Comparison of ENCODE assay signal across 18 cellular contexts in genomic region chr1:31570906-31571305, GRCh38. TPM values are rescaled to one million over a fixed set of nuclear protein-coding genes. Genes with fewer than 3 reads are reported as not detected.
"Had no signal": no experiment of that assay in that cellular context is flagged by ENCODE, and none has a peak within 500 bp of the region (broad histone marks: within the 10 kb centered on the region; RNA-seq: fewer than 3 reads in every experiment).

No MANE protein-coding gene starts in this region.

- H3K4me3 Mint-ChIP-seq: endodermal cell; naive thymus-derived CD4-positive, alpha-beta T cell; stimulated activated naive B cell treated with anti-CD40 and anti-IgM and Interleukin-4, amounts not matched to agents 10 μg/mL and 1 μg/mL and 100 μg/mL, for 72 hours had no signal

- H3K36me3 ChIP-seq: brain microvascular endothelial cell had no signal

- H3K4me3 ChIP-seq: lung, smooth muscle cell had no signal

- H3K36me3 Mint-ChIP-seq: activated naive CD4-positive, alpha-beta T cell treated with anti-CD3 and anti-CD28 coated beads, Interleukin-2, amount 50 U/mL, for 72 hours; naive thymus-derived CD4-positive, alpha-beta T cell; stimulated activated naive B cell treated with anti-CD40 and anti-IgM and Interleukin-4, amounts not matched to agents 10 μg/mL and 1 μg/mL and 100 μg/mL, for 72 hours had no signal

- H3K4me2 ChIP-seq: smooth muscle cell had no signal

- H3K27ac Mint-ChIP-seq: activated naive CD4-positive, alpha-beta T cell treated with anti-CD3 and anti-CD28 coated beads, Interleukin-2, amount 50 U/mL, for 72 hours; activated T-helper 2 cell treated with anti-CD3 and anti-CD28 coated beads, Interferon-gamma antibody, Interleukin-2, Interleukin-4, amounts not matched to agents 10 μg/mL and 5 μg/mL and 100 μg/mL, durations not matched to agents 14 hours and 24 hours and 36 hours; endodermal cell; naive thymus-derived CD4-positive, alpha-beta T cell; stimulated activated naive B cell treated with anti-CD40 and anti-IgM and Interleukin-4, amounts not matched to agents 10 μg/mL and 1 μg/mL and 100 μg/mL, for 72 hours had no signal

- H3K27ac ChIP-seq: brain microvascular endothelial cell, foreskin keratinocyte had no signal

- H3K27me3 ChIP-seq: brain microvascular endothelial cell, foreskin keratinocyte had no signal

- ATAC-seq: activated naive CD4-positive, alpha-beta T cell treated with anti-CD3 and anti-CD28 coated beads, Interleukin-2, amount 50 U/mL, for 72 hours; foreskin keratinocyte; left colon; naive thymus-derived CD4-positive, alpha-beta T cell; right cardiac atrium had no signal

- DNase-seq: amygdala; brain microvascular endothelial cell; cerebellar nuclear complex; dermis blood vessel endothelial cell; endodermal cell; foreskin keratinocyte; right cardiac atrium; stimulated activated naive B cell treated with anti-CD40 and anti-IgM and Interleukin-4, amounts not matched to agents 10 μg/mL and 1 μg/mL and 100 μg/mL, for 72 hours had no signal

- H3K9me3 Mint-ChIP-seq: activated naive CD4-positive, alpha-beta T cell treated with anti-CD3 and anti-CD28 coated beads, Interleukin-2, amount 50 U/mL, for 72 hours; activated T-helper 2 cell treated with anti-CD3 and anti-CD28 coated beads, Interferon-gamma antibody, Interleukin-2, Interleukin-4, amounts not matched to agents 10 μg/mL and 5 μg/mL and 100 μg/mL, durations not matched to agents 14 hours and 24 hours and 36 hours; endodermal cell; stimulated activated naive B cell treated with anti-CD40 and anti-IgM and Interleukin-4, amounts not matched to agents 10 μg/mL and 1 μg/mL and 100 μg/mL, for 72 hours had no signal

RNA-seq across cellular contexts. Expression of gene TINAGL1, which starts 5.4 kb away (rescaled TPM):
- total RNA-seq: activated naive CD4-positive, alpha-beta T cell treated with anti-CD3 and anti-CD28 coated beads, Interleukin-2, amount 50 U/mL, for 72 hours; activated T-helper 2 cell treated with anti-CD3 and anti-CD28 coated beads, Interferon-gamma antibody, Interleukin-2, Interleukin-4, amounts not matched to agents 10 μg/mL and 5 μg/mL and 100 μg/mL, durations not matched to agents 14 hours and 24 hours and 36 hours; mononuclear cell; naive thymus-derived CD4-positive, alpha-beta T cell; T-helper 2 cell treated with Interferon-gamma antibody and Interleukin-4, amounts not matched to agents 100 ng/mL and 5 ng/mL, for 36 hours had no signal
- polyA plus RNA-seq: naive thymus-derived CD4-positive, alpha-beta T cell had no signal

RNA-seq across cellular contexts. Expression of gene HCRTR1, which starts 46.6 kb away (rescaled TPM):
- total RNA-seq: activated naive CD4-positive, alpha-beta T cell treated with anti-CD3 and anti-CD28 coated beads, Interleukin-2, amount 50 U/mL, for 72 hours; activated T-helper 2 cell treated with anti-CD3 and anti-CD28 coated beads, Interferon-gamma antibody, Interleukin-2, Interleukin-4, amounts not matched to agents 10 μg/mL and 5 μg/mL and 100 μg/mL, durations not matched to agents 14 hours and 24 hours and 36 hours; endodermal cell; foreskin keratinocyte; mononuclear cell; naive thymus-derived CD4-positive, alpha-beta T cell; posterior vena cava; T-helper 2 cell treated with Interferon-gamma antibody and Interleukin-4, amounts not matched to agents 100 ng/mL and 5 ng/mL, for 36 hours; ureter had no signal
- polyA plus RNA-seq: foreskin keratinocyte; naive thymus-derived CD4-positive, alpha-beta T cell; smooth muscle cell had no signal
